ENCODE assay signal across 1 cellular context in the genomic region with DNA sequence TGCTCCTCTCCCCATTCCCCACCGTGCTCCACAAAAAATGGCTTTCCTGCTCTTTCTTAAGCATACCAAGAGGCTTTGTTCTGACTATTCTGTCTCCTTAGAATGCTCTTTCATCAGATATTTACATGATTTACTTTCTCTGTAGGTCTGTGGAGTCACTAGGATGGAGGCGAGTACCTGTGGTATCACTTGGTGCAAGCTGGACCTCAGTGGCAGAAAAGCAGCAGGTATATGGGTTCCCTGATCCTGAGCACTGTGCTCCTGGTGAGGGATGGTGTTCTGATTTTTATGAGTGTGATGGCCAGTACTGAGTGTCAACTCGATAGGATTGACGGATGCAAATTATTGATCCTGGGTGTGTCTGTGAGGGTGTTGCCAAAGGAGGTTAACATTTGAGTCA.
TF ChIP-seq lines count a peak whose summit lies in the region.

No MANE protein-coding gene starts in this region.

TF ChIP-seq in GM23338, 12 proteins besides CTCF, POLR2A, EP300 and RAD21 (continued from another document):
- TF ChIP-seq, protein P1, sequence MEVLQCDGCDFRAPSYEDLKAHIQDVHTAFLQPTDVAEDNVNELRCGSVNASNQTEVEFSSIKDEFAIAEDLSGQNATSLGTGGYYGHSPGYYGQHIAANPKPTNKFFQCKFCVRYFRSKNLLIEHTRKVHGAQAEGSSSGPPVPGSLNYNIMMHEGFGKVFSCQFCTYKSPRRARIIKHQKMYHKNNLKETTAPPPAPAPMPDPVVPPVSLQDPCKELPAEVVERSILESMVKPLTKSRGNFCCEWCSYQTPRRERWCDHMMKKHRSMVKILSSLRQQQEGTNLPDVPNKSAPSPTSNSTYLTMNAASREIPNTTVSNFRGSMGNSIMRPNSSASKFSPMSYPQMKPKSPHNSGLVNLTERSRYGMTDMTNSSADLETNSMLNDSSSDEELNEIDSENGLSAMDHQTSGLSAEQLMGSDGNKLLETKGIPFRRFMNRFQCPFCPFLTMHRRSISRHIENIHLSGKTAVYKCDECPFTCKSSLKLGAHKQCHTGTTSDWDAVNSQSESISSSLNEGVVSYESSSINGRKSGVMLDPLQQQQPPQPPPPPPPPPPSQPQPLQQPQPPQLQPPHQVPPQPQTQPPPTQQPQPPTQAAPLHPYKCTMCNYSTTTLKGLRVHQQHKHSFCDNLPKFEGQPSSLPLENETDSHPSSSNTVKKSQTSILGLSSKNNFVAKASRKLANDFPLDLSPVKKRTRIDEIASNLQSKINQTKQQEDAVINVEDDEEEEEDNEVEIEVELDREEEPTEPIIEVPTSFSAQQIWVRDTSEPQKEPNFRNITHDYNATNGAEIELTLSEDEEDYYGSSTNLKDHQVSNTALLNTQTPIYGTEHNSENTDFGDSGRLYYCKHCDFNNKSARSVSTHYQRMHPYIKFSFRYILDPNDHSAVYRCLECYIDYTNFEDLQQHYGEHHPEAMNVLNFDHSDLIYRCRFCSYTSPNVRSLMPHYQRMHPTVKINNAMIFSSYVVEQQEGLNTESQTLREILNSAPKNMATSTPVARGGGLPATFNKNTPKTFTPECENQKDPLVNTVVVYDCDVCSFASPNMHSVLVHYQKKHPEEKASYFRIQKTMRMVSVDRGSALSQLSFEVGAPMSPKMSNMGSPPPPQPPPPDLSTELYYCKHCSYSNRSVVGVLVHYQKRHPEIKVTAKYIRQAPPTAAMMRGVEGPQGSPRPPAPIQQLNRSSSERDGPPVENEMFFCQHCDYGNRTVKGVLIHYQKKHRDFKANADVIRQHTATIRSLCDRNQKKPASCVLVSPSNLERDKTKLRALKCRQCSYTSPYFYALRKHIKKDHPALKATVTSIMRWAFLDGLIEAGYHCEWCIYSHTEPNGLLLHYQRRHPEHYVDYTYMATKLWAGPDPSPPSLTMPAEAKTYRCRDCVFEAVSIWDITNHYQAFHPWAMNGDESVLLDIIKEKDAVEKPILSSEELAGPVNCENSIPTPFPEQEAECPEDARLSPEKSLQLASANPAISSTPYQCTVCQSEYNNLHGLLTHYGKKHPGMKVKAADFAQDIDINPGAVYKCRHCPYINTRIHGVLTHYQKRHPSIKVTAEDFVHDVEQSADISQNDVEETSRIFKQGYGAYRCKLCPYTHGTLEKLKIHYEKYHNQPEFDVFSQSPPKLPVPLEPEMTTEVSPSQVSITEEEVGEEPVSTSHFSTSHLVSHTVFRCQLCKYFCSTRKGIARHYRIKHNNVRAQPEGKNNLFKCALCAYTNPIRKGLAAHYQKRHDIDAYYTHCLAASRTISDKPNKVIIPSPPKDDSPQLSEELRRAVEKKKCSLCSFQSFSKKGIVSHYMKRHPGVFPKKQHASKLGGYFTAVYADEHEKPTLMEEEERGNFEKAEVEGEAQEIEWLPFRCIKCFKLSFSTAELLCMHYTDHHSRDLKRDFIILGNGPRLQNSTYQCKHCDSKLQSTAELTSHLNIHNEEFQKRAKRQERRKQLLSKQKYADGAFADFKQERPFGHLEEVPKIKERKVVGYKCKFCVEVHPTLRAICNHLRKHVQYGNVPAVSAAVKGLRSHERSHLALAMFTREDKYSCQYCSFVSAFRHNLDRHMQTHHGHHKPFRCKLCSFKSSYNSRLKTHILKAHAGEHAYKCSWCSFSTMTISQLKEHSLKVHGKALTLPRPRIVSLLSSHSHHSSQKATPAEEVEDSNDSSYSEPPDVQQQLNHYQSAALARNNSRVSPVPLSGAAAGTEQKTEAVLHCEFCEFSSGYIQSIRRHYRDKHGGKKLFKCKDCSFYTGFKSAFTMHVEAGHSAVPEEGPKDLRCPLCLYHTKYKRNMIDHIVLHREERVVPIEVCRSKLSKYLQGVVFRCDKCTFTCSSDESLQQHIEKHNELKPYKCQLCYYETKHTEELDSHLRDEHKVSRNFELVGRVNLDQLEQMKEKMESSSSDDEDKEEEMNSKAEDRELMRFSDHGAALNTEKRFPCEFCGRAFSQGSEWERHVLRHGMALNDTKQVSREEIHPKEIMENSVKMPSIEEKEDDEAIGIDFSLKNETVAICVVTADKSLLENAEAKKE (CRISPR knock-in tag; IDR thresholded peaks at IDR 0.05), result no peak
- TF ChIP-seq STAT1 (IDR thresholded peaks at IDR 0.05; ENCODE audit: unreplicated experiment), result no peak
- TF ChIP-seq POLR2AphosphoS5 (IDR thresholded peaks at IDR 0.05; ENCODE audit: low read depth), result no peak
- TF ChIP-seq EZH2phosphoT487 (IDR thresholded peaks at IDR 0.05; ENCODE audit: unreplicated experiment), result no peak
- no peak for TF ChIP-seq JUNB (IDR thresholded peaks at IDR 0.05; ENCODE audit: unreplicated experiment)
- no peak for TF ChIP-seq NANOG (IDR thresholded peaks at IDR 0.05; ENCODE audit: borderline replicate concordance)
- TF ChIP-seq, protein P2, sequence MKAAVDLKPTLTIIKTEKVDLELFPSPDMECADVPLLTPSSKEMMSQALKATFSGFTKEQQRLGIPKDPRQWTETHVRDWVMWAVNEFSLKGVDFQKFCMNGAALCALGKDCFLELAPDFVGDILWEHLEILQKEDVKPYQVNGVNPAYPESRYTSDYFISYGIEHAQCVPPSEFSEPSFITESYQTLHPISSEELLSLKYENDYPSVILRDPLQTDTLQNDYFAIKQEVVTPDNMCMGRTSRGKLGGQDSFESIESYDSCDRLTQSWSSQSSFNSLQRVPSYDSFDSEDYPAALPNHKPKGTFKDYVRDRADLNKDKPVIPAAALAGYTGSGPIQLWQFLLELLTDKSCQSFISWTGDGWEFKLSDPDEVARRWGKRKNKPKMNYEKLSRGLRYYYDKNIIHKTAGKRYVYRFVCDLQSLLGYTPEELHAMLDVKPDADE (IDR thresholded peaks at IDR 0.05), result no peak
- TF ChIP-seq ZNF331 (CRISPR knock-in tag; IDR thresholded peaks at IDR 0.05; ENCODE audit: low read depth), result no peak
- TF ChIP-seq, protein P3, sequence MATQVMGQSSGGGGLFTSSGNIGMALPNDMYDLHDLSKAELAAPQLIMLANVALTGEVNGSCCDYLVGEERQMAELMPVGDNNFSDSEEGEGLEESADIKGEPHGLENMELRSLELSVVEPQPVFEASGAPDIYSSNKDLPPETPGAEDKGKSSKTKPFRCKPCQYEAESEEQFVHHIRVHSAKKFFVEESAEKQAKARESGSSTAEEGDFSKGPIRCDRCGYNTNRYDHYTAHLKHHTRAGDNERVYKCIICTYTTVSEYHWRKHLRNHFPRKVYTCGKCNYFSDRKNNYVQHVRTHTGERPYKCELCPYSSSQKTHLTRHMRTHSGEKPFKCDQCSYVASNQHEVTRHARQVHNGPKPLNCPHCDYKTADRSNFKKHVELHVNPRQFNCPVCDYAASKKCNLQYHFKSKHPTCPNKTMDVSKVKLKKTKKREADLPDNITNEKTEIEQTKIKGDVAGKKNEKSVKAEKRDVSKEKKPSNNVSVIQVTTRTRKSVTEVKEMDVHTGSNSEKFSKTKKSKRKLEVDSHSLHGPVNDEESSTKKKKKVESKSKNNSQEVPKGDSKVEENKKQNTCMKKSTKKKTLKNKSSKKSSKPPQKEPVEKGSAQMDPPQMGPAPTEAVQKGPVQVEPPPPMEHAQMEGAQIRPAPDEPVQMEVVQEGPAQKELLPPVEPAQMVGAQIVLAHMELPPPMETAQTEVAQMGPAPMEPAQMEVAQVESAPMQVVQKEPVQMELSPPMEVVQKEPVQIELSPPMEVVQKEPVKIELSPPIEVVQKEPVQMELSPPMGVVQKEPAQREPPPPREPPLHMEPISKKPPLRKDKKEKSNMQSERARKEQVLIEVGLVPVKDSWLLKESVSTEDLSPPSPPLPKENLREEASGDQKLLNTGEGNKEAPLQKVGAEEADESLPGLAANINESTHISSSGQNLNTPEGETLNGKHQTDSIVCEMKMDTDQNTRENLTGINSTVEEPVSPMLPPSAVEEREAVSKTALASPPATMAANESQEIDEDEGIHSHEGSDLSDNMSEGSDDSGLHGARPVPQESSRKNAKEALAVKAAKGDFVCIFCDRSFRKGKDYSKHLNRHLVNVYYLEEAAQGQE (IDR thresholded peaks at IDR 0.05; ENCODE audit: unreplicated experiment), result no peak
